ENCODE assay signal across 10 cellular contexts in genomic region chr12:122967151-122967550, GRCh38. TPM values are rescaled to one million over a fixed set of nuclear protein-coding genes. Genes with fewer than 3 reads are reported as not detected.
A peak's percentile ranks its signal among the peaks of the same experiment; 100 is the strongest.
DNase-seq lines count a peak whose midpoint lies in the region; ATAC-seq, FAIRE-seq and TF ChIP-seq lines count a peak whose summit lies in the region.
"Had no signal": no experiment of that assay in that cellular context is flagged by ENCODE, and none has a peak within 500 bp of the region (broad histone marks: within the 10 kb centered on the region; RNA-seq: fewer than 3 reads in every experiment).

No MANE protein-coding gene starts in this region.

- FAIRE-seq in astrocyte (lab: Jason Lieb, UNC): no peak

- TF ChIP-seq CTCF in GM23338 (conservative IDR thresholded peaks at IDR 0.05; ENCODE audit: low read depth in 2 of 2) (no peak), astrocyte (IDR thresholded peaks at IDR 0.05; ENCODE audit: insufficient read depth, low read depth, low read length) (no peak), neural crest cell (conservative IDR thresholded peaks at IDR 0.05) (no peak)

- no peak overlapping the region for H2BK12ac ChIP-seq in neuronal stem cell (ENCODE audit: low read length)

- no peak for DNase-seq in GM23338 (ENCODE audit: low spot score)
- no peak for DNase-seq in astrocyte (ENCODE audit: low read depth)
- DNase-seq in neural crest cell (ENCODE audit: low read depth, low spot score): no peak
- no peak for DNase-seq in neuronal stem cell (ENCODE audit: low spot score)
- DNase-seq: KG1, NCI-H1436 treated with DMSO at 0.1 percent for 48 hours had no signal

- no peak overlapping the region for H3K23ac ChIP-seq in neuronal stem cell (ENCODE audit: low read depth, low read length, poor library complexity)

- H3K4me3 Mint-ChIP-seq in GM23338 (no peak overlapping the region; the same call in 2 of the 3 replicates), astrocyte (ENCODE audit: unreplicated experiment) (peak overlapping the region; percentile 78), neural crest cell (peak overlapping the region; percentile 17)

- no peak overlapping the region for H4K8ac ChIP-seq in neuronal stem cell (ENCODE audit: low read depth, low read length)

- no peak overlapping the region for H3K9ac ChIP-seq in astrocyte (ENCODE audit: low read length)
- H3K9ac ChIP-seq in neuronal stem cell (ENCODE audit: low read depth, low read length, poor library complexity): no peak overlapping the region

- peak overlapping the region; percentile 66; the same call in 1 of the 2 replicates for H2AFZ ChIP-seq in GM23338
- no peak overlapping the region for H2AFZ ChIP-seq in astrocyte (ENCODE audit: low read depth, low read length)
- no peak overlapping the region for H2AFZ ChIP-seq in neuronal stem cell (ENCODE audit: low read length)

- no peak overlapping the region for H3K4ac ChIP-seq in neuronal stem cell (ENCODE audit: low read length)

- H3K4me3 ChIP-seq in GM23338 (peak overlapping the region; percentile 29; the same call in 1 of the 2 replicates), astrocyte (ENCODE audit: insufficient read depth, low read depth, low read length) (no peak overlapping the region), neuronal stem cell (ENCODE audit: low read length in 2 of 2) (no peak overlapping the region)

- H3K36me3 Mint-ChIP-seq in GM23338 (ENCODE audit: low read depth) (no peaks in the 10 kb centered on the region), astrocyte (ENCODE audit: low read depth, unreplicated experiment) (no peaks in the 10 kb centered on the region), neural crest cell (ENCODE audit: low read depth) (no peaks in the 10 kb centered on the region)
- H3K36me3 Mint-ChIP-seq: activated naive CD4-positive, alpha-beta T cell treated with anti-CD3 and anti-CD28 coated beads, Interleukin-2, amount 50 U/mL, for 72 hours had no signal

- ATAC-seq in GM23338 (no peak), GM18870 (IDR thresholded peaks at IDR 0.05; ENCODE audit: unreplicated experiment) (no peak), HG03135 (IDR thresholded peaks at IDR 0.05; ENCODE audit: unreplicated experiment) (no peak)

- no peak overlapping the region for H2AK5ac ChIP-seq in neuronal stem cell (ENCODE audit: low read depth, low read length)

- H3K4me1 Mint-ChIP-seq in GM23338 (peaks cover 16% of the 10 kb centered on the region), astrocyte (ENCODE audit: low read depth, unreplicated experiment) (peaks cover 2% of the 10 kb centered on the region), neural crest cell (peaks cover 6% of the 10 kb centered on the region)

- no peak overlapping the region for H2BK5ac ChIP-seq in neuronal stem cell (ENCODE audit: low read length)

- H3K27me3 Mint-ChIP-seq in GM23338 (ENCODE audit: insufficient read depth, low read depth, poor library complexity): peaks cover 10% of the 10 kb centered on the region
- no peaks in the 10 kb centered on the region for H3K27me3 Mint-ChIP-seq in astrocyte (ENCODE audit: low read depth, unreplicated experiment)
- H3K27me3 Mint-ChIP-seq in neural crest cell (ENCODE audit: low read depth): no peaks in the 10 kb centered on the region

- WGBS in neuronal stem cell (ENCODE audit: extremely low coverage in 2 of 2, insufficient read length in 2 of 2, insufficient replicate concordance in 1 of 2), 2 donors: no CpG with 5 or more reads among the region's 7 CpGs

- H3K79me2 ChIP-seq in GM23338 (replicated peaks; ENCODE audit: insufficient read depth): no peaks in the 10 kb centered on the region
- H3K79me2 ChIP-seq in astrocyte (ENCODE audit: insufficient read depth, low read length): no peaks in the 10 kb centered on the region

- H3K9me3 ChIP-seq in astrocyte (ENCODE audit: insufficient read depth, low read depth, low read length) (no peaks in the 10 kb centered on the region), neuronal stem cell (replicated peaks in 1 of 2; ENCODE audit: control insufficient read depth in 2 of 2, insufficient read depth in 1 of 2, low read depth in 1 of 2, low read length in 2 of 2) (no peaks in the 10 kb centered on the region)
- H3K9me3 ChIP-seq: right atrium auricular region had no signal

- no peak overlapping the region for H4K91ac ChIP-seq in neuronal stem cell (ENCODE audit: low read depth, low read length, poor library complexity)

- H3K36me3 ChIP-seq in GM23338 (ENCODE audit: insufficient read depth) (no peaks in the 10 kb centered on the region), astrocyte (ENCODE audit: insufficient read depth, low read length) (no peaks in the 10 kb centered on the region), neuronal stem cell (replicated peaks in 1 of 2; ENCODE audit: control insufficient read depth in 2 of 2, insufficient read depth in 2 of 2, low read length in 2 of 2) (no peaks in the 10 kb centered on the region)
- H3K36me3 ChIP-seq: right atrium auricular region had no signal

- peaks cover 3% of the 10 kb centered on the region for H3K79me1 ChIP-seq in neuronal stem cell (ENCODE audit: low read depth, low read length)

- no peaks in the 10 kb centered on the region for H3F3A ChIP-seq in GM23338 (replicated peaks; ENCODE audit: low read depth)

- H3K27ac Mint-ChIP-seq in GM23338 (no peak overlapping the region), astrocyte (ENCODE audit: unreplicated experiment) (no peak overlapping the region), neural crest cell (ENCODE audit: unreplicated experiment) (no peak overlapping the region)
- H3K27ac Mint-ChIP-seq: activated naive CD4-positive, alpha-beta T cell treated with anti-CD3 and anti-CD28 coated beads, Interleukin-2, amount 50 U/mL, for 72 hours had no signal

- H3K27ac ChIP-seq in GM23338 (ENCODE audit: low read depth) (no peak overlapping the region), astrocyte (ENCODE audit: low read depth, low read length) (no peak overlapping the region), neuronal stem cell (replicated peaks; ENCODE audit: low read length) (no peak overlapping the region)

- no peak overlapping the region for H2BK120ac ChIP-seq in neuronal stem cell (ENCODE audit: low read depth, low read length)

- no peak overlapping the region for H2BK15ac ChIP-seq in neuronal stem cell (ENCODE audit: low read length)

- H3K9me2 ChIP-seq in GM23338 (ENCODE audit: insufficient read depth): no peaks in the 10 kb centered on the region

- H3K18ac ChIP-seq in neuronal stem cell (ENCODE audit: low read length): no peak overlapping the region

- H4K20me1 ChIP-seq in GM23338 (replicated peaks; ENCODE audit: insufficient read depth) (no peaks in the 10 kb centered on the region), astrocyte (ENCODE audit: insufficient read depth, low read length) (peaks cover 25% of the 10 kb centered on the region)

- no peaks in the 10 kb centered on the region for H3K27me3 ChIP-seq in GM23338 (ENCODE audit: insufficient read depth)
- H3K27me3 ChIP-seq in astrocyte (ENCODE audit: insufficient read depth, low read length): no peaks in the 10 kb centered on the region
- H3K27me3 ChIP-seq in neuronal stem cell (ENCODE audit: control insufficient read depth in 3 of 3, insufficient read depth in 3 of 3, low read depth in 1 of 3, low read length in 3 of 3): no peaks in the 10 kb centered on the region
- H3K27me3 ChIP-seq: right atrium auricular region had no signal

- H3K4me2 ChIP-seq in GM23338 (peak overlapping the region; percentile 71; the same call in 1 of the 2 replicates), astrocyte (ENCODE audit: low read length) (no peak overlapping the region), neuronal stem cell (ENCODE audit: insufficient read depth, low read length, poor library complexity, severe bottlenecking) (no peak overlapping the region)

- no peak overlapping the region for H3K14ac ChIP-seq in neuronal stem cell (ENCODE audit: low read length)

- H3K4me1 ChIP-seq in GM23338 (ENCODE audit: insufficient read depth): peaks cover 5% of the 10 kb centered on the region
- peaks cover 23% of the 10 kb centered on the region for H3K4me1 ChIP-seq in astrocyte (ENCODE audit: insufficient read depth, low read length)
- peaks cover 13 to 15% of the 10 kb centered on the region in 2 donors for H3K4me1 ChIP-seq in neuronal stem cell (ENCODE audit: control insufficient read depth in 2 of 2, insufficient read depth in 1 of 2, low read depth in 1 of 2, low read length in 2 of 2)

- H3K9me3 Mint-ChIP-seq in GM23338 (no peaks in the 10 kb centered on the region), astrocyte (ENCODE audit: unreplicated experiment) (no peaks in the 10 kb centered on the region), neural crest cell (no peaks in the 10 kb centered on the region)
- H3K9me3 Mint-ChIP-seq: activated naive CD4-positive, alpha-beta T cell treated with anti-CD3 and anti-CD28 coated beads, Interleukin-2, amount 50 U/mL, for 72 hours had no signal

TF ChIP-seq in GM23338, 12 proteins besides CTCF, POLR2A, EP300 and RAD21 (continues in another document):
- TF ChIP-seq STAT1 (IDR thresholded peaks at IDR 0.05; ENCODE audit: unreplicated experiment): no peak
- TF ChIP-seq EZH2 (IDR thresholded peaks at IDR 0.05; ENCODE audit: low read depth, unreplicated experiment): no peak
- TF ChIP-seq JUNB (IDR thresholded peaks at IDR 0.05; ENCODE audit: unreplicated experiment): no peak
- TF ChIP-seq ZNF114 (CRISPR knock-in tag; IDR thresholded peaks at IDR 0.05): no peak
- no peak for TF ChIP-seq EZH2phosphoT487 (IDR thresholded peaks at IDR 0.05; ENCODE audit: unreplicated experiment)
- no peak for TF ChIP-seq CREB1 (CRISPR knock-in tag; IDR thresholded peaks at IDR 0.05; ENCODE audit: low read depth)

RNA-seq across cellular contexts. Expression of gene ABCB9, which starts 0.9 kb away (rescaled TPM):
- total RNA-seq in GM23338 (2014; rRNA removed; shearing (Covaris generic)): 7.0 and 7.7 TPM in 2 replicates
- 1.2 and 1.4 TPM in 2 replicates for polyA plus RNA-seq in GM23338 (2016; fragmentation: Nextera tagmentation; extraction: Ambion mirVana)
- total RNA-seq in astrocyte: 11.6 and 12.9 TPM in 2 replicates
- 14.2 and 16.3 TPM in 2 replicates for total RNA-seq in neural crest cell
- polyA plus RNA-seq in neuronal stem cell (2013, experiment 1 of 2): 2.0 TPM
- 1.5 TPM for polyA plus RNA-seq in neuronal stem cell (2013, experiment 2 of 2)

RNA-seq across cellular contexts. Expression of gene OGFOD2, which starts 7.9 kb away (rescaled TPM):
- 11.6 and 16.1 TPM in 2 replicates for total RNA-seq in GM23338 (2014; rRNA removed; shearing (Covaris generic))
- polyA plus RNA-seq in GM23338 (2016; fragmentation: Nextera tagmentation; extraction: Ambion mirVana): 13.1 and 14.3 TPM in 2 replicates
- total RNA-seq in astrocyte: 13.3 and 16.1 TPM in 2 replicates
- total RNA-seq in neural crest cell: 17.2 and 18.1 TPM in 2 replicates
- polyA plus RNA-seq in neuronal stem cell (2013, experiment 1 of 2): 6.9 TPM
- polyA plus RNA-seq in neuronal stem cell (2013, experiment 2 of 2): 5.5 TPM

RNA-seq across cellular contexts. Expression of gene ARL6IP4, which starts 13.3 kb away (rescaled TPM):
- 68.7 and 85.5 TPM in 2 replicates for total RNA-seq in GM23338 (2014; rRNA removed; shearing (Covaris generic))
- polyA plus RNA-seq in GM23338 (2016; fragmentation: Nextera tagmentation; extraction: Ambion mirVana): 169 and 176 TPM in 2 replicates
- 121 and 122 TPM in 2 replicates for total RNA-seq in astrocyte
- 173 and 180 TPM in 2 replicates for total RNA-seq in neural crest cell
- polyA plus RNA-seq in neuronal stem cell (2013, experiment 1 of 2): 134 TPM
- 128 TPM for polyA plus RNA-seq in neuronal stem cell (2013, experiment 2 of 2)
